35 cellular contexts compared by ENCODE assay signal in genomic region chr5:77309140-77309539, GRCh38.
"Had no signal": no experiment of that assay in that cellular context is flagged by ENCODE, and none has a peak within 500 bp of the region (broad histone marks: within the 10 kb centered on the region; RNA-seq: fewer than 3 reads in every experiment).

No MANE protein-coding gene starts in this region.

- H3K4me3 ChIP-seq: MG63 had no signal

- H3K9me3 ChIP-seq: MG63 had no signal

- DNase-seq: Karpas-422, Kasumi-1, MG63, MM.1S, MV-4-11, NCI-H1048, NCI-H1092, NCI-H1092 treated with DMSO at 0.1 percent for 48 hours, NCI-H1105, NCI-H1105 treated with DMSO at 0.1 percent for 48 hours, NCI-H1417, NCI-H1417 treated with DMSO at 0.1 percent for 48 hours, NCI-H1436, NCI-H1436 treated with DMSO at 0.1 percent for 48 hours, NCI-H146, NCI-H1694, NCI-H1694 treated with DMSO at 0.1 percent for 48 hours, NCI-H187, NCI-H187 treated with DMSO at 0.1 percent for 48 hours, NCI-H1930, NCI-H2029, NCI-H2029 treated with DMSO at 0.1 percent for 48 hours, NCI-H2081, NCI-H2081 treated with DMSO at 0.1 percent for 48 hours, NCI-H2107, NCI-H2171, NCI-H2171 treated with DMSO at 0.1 percent for 48 hours, NCI-H2227 treated with DMSO at 0.1 percent for 48 hours, NCI-H226, NCI-H345, NCI-H446, NCI-H446 treated with DMSO at 0.1 percent for 48 hours, NCI-H510A, NCI-H510A treated with DMSO at 0.1 percent for 48 hours, NCI-H524 had no signal

- H3K36me3 ChIP-seq: MG63 had no signal

- H3K27me3 ChIP-seq: MG63 had no signal
